ENCODE assay signal across 1 cellular context in genomic region chr16:66382171-66382965, GRCh38.
TF ChIP-seq lines count a peak whose summit lies in the region.

No MANE protein-coding gene starts in this region.

TF ChIP-seq in liver, 16 proteins besides CTCF, POLR2A, EP300 and RAD21 (continued from another document):
- TF ChIP-seq REST (IDR thresholded peaks at IDR 0.05) (no peak), HNF4G (IDR thresholded peaks at IDR 0.05) (no peak)
TF ChIP-seq in liver: peak in this region for 2.
